In the genomic region with DNA sequence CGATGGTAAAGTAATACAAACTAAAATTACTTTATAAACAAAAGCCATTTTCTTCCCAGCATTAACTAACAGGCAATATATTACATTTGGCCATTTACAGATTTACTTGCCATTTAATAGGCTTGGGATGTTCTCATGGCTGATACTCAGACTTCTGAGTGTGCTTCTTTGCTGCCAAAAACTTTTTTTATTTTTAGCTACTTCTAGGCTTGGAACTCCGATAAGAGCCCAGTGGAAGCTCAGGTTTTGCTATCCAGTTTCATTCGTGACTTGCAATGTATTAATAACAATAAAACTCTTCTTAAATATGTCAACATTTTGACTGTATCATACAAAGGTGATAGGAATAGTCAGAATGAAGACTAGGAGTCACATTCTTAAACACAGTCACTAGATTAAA, we compare ENCODE assay signal across 17 cellular contexts.
DNase-seq lines count a peak whose midpoint lies in the region; ATAC-seq and TF ChIP-seq lines count a peak whose summit lies in the region.
"Had no signal": no experiment of that assay in that cellular context is flagged by ENCODE, and none has a peak within 500 bp of the region (broad histone marks: within the 10 kb centered on the region; RNA-seq: fewer than 3 reads in every experiment).

No MANE protein-coding gene starts in this region.

- H2BK5ac ChIP-seq in IMR-90 (ENCODE audit: low read depth, low read length, poor library complexity, severe bottlenecking), result no peak overlapping the region

- peaks cover 4% of the 10 kb centered on the region; the same call in 1 of the 2 replicates for H3K4me1 ChIP-seq in IMR-90 (ENCODE audit: control insufficient read depth, insufficient read depth, low read length)
- peaks cover 43% of the 10 kb centered on the region for H3K4me1 ChIP-seq in psoas muscle

- H3K36me3 ChIP-seq in IMR-90 (ENCODE audit: control insufficient read depth, insufficient read depth, low read length) (no peaks in the 10 kb centered on the region), SU-DHL-6 (ENCODE audit: low read length) (peaks cover 15% of the 10 kb centered on the region), psoas muscle (ENCODE audit: insufficient read depth in 1 of 2, low read depth in 1 of 2) (no peaks in the 10 kb centered on the region)

- TF ChIP-seq POLR2A in IMR-90 (IDR thresholded peaks at IDR 0.05; ENCODE audit: low read depth, low read length), result no peak

- no peak overlapping the region for H3K27ac ChIP-seq in IMR-90 (ENCODE audit: insufficient read depth, low read length)
- 0 out of 2 replicates have a peak overlapping the region, but pooled peaks have one; percentile 8 for H3K27ac ChIP-seq in SU-DHL-6 (ENCODE audit: low read depth, low read length)
- peak overlapping the region; percentile 61 for H3K27ac ChIP-seq in psoas muscle
- H3K27ac ChIP-seq: GM23248 had no signal

- no peak overlapping the region for H4K5ac ChIP-seq in IMR-90 (ENCODE audit: low read depth, low read length)

- H3K9me3 ChIP-seq in IMR-90 (ENCODE audit: control insufficient read depth, insufficient read depth, low read length), result no peaks in the 10 kb centered on the region
- no peaks in the 10 kb centered on the region for H3K9me3 ChIP-seq in SU-DHL-6 (ENCODE audit: insufficient read depth, low read length)
- H3K9me3 ChIP-seq in psoas muscle, result no peaks in the 10 kb centered on the region

- H3K9me3 Mint-ChIP-seq in stimulated activated naive B cell treated with anti-CD40 and anti-IgM and Interleukin-4, amounts not matched to agents 10 μg/mL and 1 μg/mL and 100 μg/mL, for 72 hours, result peaks cover 2 to 3% of the 10 kb centered on the region in 2 donors
- H3K9me3 Mint-ChIP-seq: CD4-positive, alpha-beta memory T cell had no signal

- intact Hi-C loops in IMR-90 (cut with micrococcal nuclease), result no loop called here
- intact Hi-C loops in left cardiac atrium (cut with DNase I), result no loop called here
- intact Hi-C loops in psoas muscle (cut with DNase I), result no loop called here

- no peaks in the 10 kb centered on the region for H3K79me2 ChIP-seq in SU-DHL-6 (ENCODE audit: insufficient read depth, low read length)

- H2BK20ac ChIP-seq in IMR-90 (ENCODE audit: low read depth, low read length), result no peak overlapping the region

- 0 out of 4 replicates have a peak, but pooled peaks cover 0 to 3% of the 10 kb centered on the region in 2 experiments for H3K79me1 ChIP-seq in IMR-90 (ENCODE audit: low read depth in 1 of 2, low read length in 2 of 2)

- no peak overlapping the region for H2AK5ac ChIP-seq in IMR-90 (ENCODE audit: low read depth, low read length)

- dilution Hi-C loops in IMR-90 (cut with HindIII; ENCODE audit: low sequenced_read_pairs, unreplicated experiment), result no loop called here

- H4K8ac ChIP-seq in IMR-90 (ENCODE audit: low read depth in 2 of 2, low read length in 2 of 2), result no peak overlapping the region

- no peak overlapping the region for H3K18ac ChIP-seq in IMR-90 (ENCODE audit: low read depth, low read length)

- no peaks in the 10 kb centered on the region for H3K9me2 ChIP-seq in SU-DHL-6 (replicated peaks; ENCODE audit: insufficient read depth, low read length)

- no peak overlapping the region for H2AFZ ChIP-seq in IMR-90 (replicated peaks; ENCODE audit: low read length, poor library complexity)
- no peak overlapping the region for H2AFZ ChIP-seq in SU-DHL-6 (ENCODE audit: low read depth, low read length, severe bottlenecking)
- H2AFZ ChIP-seq: GM23248 had no signal

- H4K20me1 ChIP-seq in IMR-90 (ENCODE audit: insufficient read depth, low read length) (no peaks in the 10 kb centered on the region), SU-DHL-6 (ENCODE audit: low read depth, low read length) (no peaks in the 10 kb centered on the region)

- WGBS in IMR-90 (ENCODE audit: extremely low coverage in 2 of 2, insufficient read length in 1 of 2), 2 experiments, result no CpG with 5 or more reads among the region's 3 CpGs
- 20 to 51% (median 26%) methylated on average over 3 of the region's 3 CpGs for WGBS in psoas muscle, 3 donors

- H3K4ac ChIP-seq in IMR-90 (ENCODE audit: low read depth, low read length), result no peak overlapping the region

- H2AK9ac ChIP-seq in IMR-90 (replicated peaks; ENCODE audit: low read depth, low read length, poor library complexity), result no peak overlapping the region

- no peak for TF ChIP-seq RAD21 in IMR-90 (IDR thresholded peaks at IDR 0.05; ENCODE audit: low read length)

- in situ Hi-C loops in IMR-90 (cut with MboI; ENCODE audit: low sequenced_read_pairs), result no loop called here

- H3K27me3 Mint-ChIP-seq in stimulated activated naive B cell treated with anti-CD40 and anti-IgM and Interleukin-4, amounts not matched to agents 10 μg/mL and 1 μg/mL and 100 μg/mL, for 72 hours, result no peaks in the 10 kb centered on the region
- H3K27me3 Mint-ChIP-seq: CD4-positive, alpha-beta memory T cell had no signal

- no peak overlapping the region for H4K91ac ChIP-seq in IMR-90 (ENCODE audit: insufficient read depth, low read depth, low read length)

- H3K4me3 ChIP-seq in IMR-90 (ENCODE audit: insufficient read depth, low read depth, low read length) (no peak overlapping the region), SU-DHL-6 (ENCODE audit: insufficient read depth, low read length, poor library complexity, severe bottlenecking) (no peak overlapping the region), psoas muscle (no peak overlapping the region)
- H3K4me3 ChIP-seq: GM23248 had no signal

- no peak overlapping the region for H3K14ac ChIP-seq in IMR-90 (replicated peaks; ENCODE audit: low read depth, low read length)

- H3K9ac ChIP-seq in IMR-90 (ENCODE audit: low read depth, low read length), result no peak overlapping the region
- H3K9ac ChIP-seq in SU-DHL-6 (ENCODE audit: low read length), result no peak overlapping the region
- H3K9ac ChIP-seq: GM23248 had no signal

- H2BK15ac ChIP-seq in IMR-90 (ENCODE audit: low read depth, low read length), result no peak overlapping the region

- H2BK120ac ChIP-seq in IMR-90 (ENCODE audit: low read depth, low read length), result no peak overlapping the region

- ATAC-seq in IMR-90 (ENCODE audit: low read depth) (no peak), left cardiac atrium (peak; percentile 48 to 63), psoas muscle (peak in 3 of 4 donors; percentile 56 to 86 (median 75)), GM18502 (IDR thresholded peaks at IDR 0.05; ENCODE audit: poor library complexity, unreplicated experiment) (no peak), HG02852 (IDR thresholded peaks at IDR 0.05; ENCODE audit: unreplicated experiment) (no peak)
- no peak for ATAC-seq in stimulated activated naive B cell treated with anti-CD40 and anti-IgM and Interleukin-4, amounts not matched to agents 10 μg/mL and 1 μg/mL and 100 μg/mL, for 72 hours (replicated peaks)

- peaks cover 0 to 2% of the 10 kb centered on the region in 2 donors for H3K4me1 Mint-ChIP-seq in stimulated activated naive B cell treated with anti-CD40 and anti-IgM and Interleukin-4, amounts not matched to agents 10 μg/mL and 1 μg/mL and 100 μg/mL, for 72 hours
- H3K4me1 Mint-ChIP-seq: CD4-positive, alpha-beta memory T cell had no signal

- no TSS peak for BruUV-seq in IMR-90 (replicated peaks; lab: Mats Ljungman, UMichigan)

- H3K9me1 ChIP-seq in IMR-90 (ENCODE audit: insufficient read depth, low read length), result no peaks in the 10 kb centered on the region

- no peak overlapping the region for H3K4me2 ChIP-seq in IMR-90 (ENCODE audit: low read depth, low read length)
- no peak overlapping the region for H3K4me2 ChIP-seq in SU-DHL-6 (ENCODE audit: low read depth, low read length, poor library complexity, severe bottlenecking)

- no peak overlapping the region for H3K23ac ChIP-seq in IMR-90 (ENCODE audit: low read depth, low read length)

- DNase-seq in IMR-90 (peak; percentile 2), left cardiac atrium (no peak), psoas muscle (no peak)
- DNase-seq in stimulated activated naive B cell treated with anti-CD40 and anti-IgM and Interleukin-4, amounts not matched to agents 10 μg/mL and 1 μg/mL and 100 μg/mL, for 72 hours, result no peak
- DNase-seq: C1 segment of cervical spinal cord; Calu3; CD4-positive, alpha-beta memory T cell; COR-L47; DMS53; DMS79 treated with DMSO at 0.1 percent for 48 hours; GF-D8; GM23248; H7; HCEC 1CT had no signal

- H3K36me3 Mint-ChIP-seq in stimulated activated naive B cell treated with anti-CD40 and anti-IgM and Interleukin-4, amounts not matched to agents 10 μg/mL and 1 μg/mL and 100 μg/mL, for 72 hours, result peaks cover 30 to 35% of the 10 kb centered on the region in 2 donors

- H3K56ac ChIP-seq in IMR-90 (ENCODE audit: extremely low read depth, insufficient read depth, low read length), result no peak overlapping the region

- H3F3A ChIP-seq in SU-DHL-6 (ENCODE audit: insufficient read depth), result peaks cover 31% of the 10 kb centered on the region

- POLR2A ChIA-PET in IMR-90 (lab: Charles Lee; ENCODE audit: unreplicated experiment), result no interaction called here

- H3K27me3 ChIP-seq in IMR-90 (ENCODE audit: control insufficient read depth, insufficient read depth, low read length), result no peaks in the 10 kb centered on the region
- no peaks in the 10 kb centered on the region for H3K27me3 ChIP-seq in SU-DHL-6 (ENCODE audit: low read length)
- no peaks in the 10 kb centered on the region for H3K27me3 ChIP-seq in psoas muscle (ENCODE audit: insufficient read depth in 3 of 3, low read length in 2 of 3)

- no peak overlapping the region for H3K4me3 Mint-ChIP-seq in stimulated activated naive B cell treated with anti-CD40 and anti-IgM and Interleukin-4, amounts not matched to agents 10 μg/mL and 1 μg/mL and 100 μg/mL, for 72 hours
- H3K4me3 Mint-ChIP-seq: CD4-positive, alpha-beta memory T cell had no signal

- TF ChIP-seq CTCF in IMR-90 (conservative IDR thresholded peaks at IDR 0.05; ENCODE audit: low read depth, low read length) (no peak), SU-DHL-6 (IDR thresholded peaks at IDR 0.05; ENCODE audit: insufficient read depth, low read length, poor library complexity, severe bottlenecking) (no peak), psoas muscle (IDR thresholded peaks at IDR 0.05) (no peak)

- no peak overlapping the region for H3K27ac Mint-ChIP-seq in stimulated activated naive B cell treated with anti-CD40 and anti-IgM and Interleukin-4, amounts not matched to agents 10 μg/mL and 1 μg/mL and 100 μg/mL, for 72 hours
- H3K27ac Mint-ChIP-seq: CD4-positive, alpha-beta memory T cell had no signal

- CTCF ChIA-PET in IMR-90 (lab: Yijun Ruan, JAX), result no interaction called here

TF ChIP-seq in IMR-90, 13 proteins besides CTCF, POLR2A, EP300 and RAD21 (continues in another document):
- TF ChIP-seq FOS (IDR thresholded peaks at IDR 0.05; ENCODE audit: low read depth, low read length) (no peak), MAZ (IDR thresholded peaks at IDR 0.05; ENCODE audit: borderline replicate concordance, low read depth, low read length) (no peak), MAFK (IDR thresholded peaks at IDR 0.05; ENCODE audit: low read depth, low read length) (no peak), RCOR1 (IDR thresholded peaks at IDR 0.05; ENCODE audit: insufficient replicate concordance, low read length) (no peak)
- TF ChIP-seq, protein P1, sequence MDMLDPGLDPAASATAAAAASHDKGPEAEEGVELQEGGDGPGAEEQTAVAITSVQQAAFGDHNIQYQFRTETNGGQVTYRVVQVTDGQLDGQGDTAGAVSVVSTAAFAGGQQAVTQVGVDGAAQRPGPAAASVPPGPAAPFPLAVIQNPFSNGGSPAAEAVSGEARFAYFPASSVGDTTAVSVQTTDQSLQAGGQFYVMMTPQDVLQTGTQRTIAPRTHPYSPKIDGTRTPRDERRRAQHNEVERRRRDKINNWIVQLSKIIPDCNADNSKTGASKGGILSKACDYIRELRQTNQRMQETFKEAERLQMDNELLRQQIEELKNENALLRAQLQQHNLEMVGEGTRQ (IDR thresholded peaks at IDR 0.05; ENCODE audit: low read depth, low read length), result no peak

Comparison
In these comparisons a context has a peak if more than half of its experiments do, and no peak if none do; other contexts are left out.
1. ATAC-seq: peak in left cardiac atrium (2 of 2) and psoas muscle (3 of 4); none in IMR-90 (single experiment), GM18502 (single experiment), HG02852 (single experiment) and stimulated activated naive B cell treated with anti-CD40 and anti-IgM and Interleukin-4, amounts not matched to agents 10 μg/mL and 1 μg/mL and 100 μg/mL, for 72 hours (0 of 2).